ENCODE assay signal across 8 cellular contexts in genomic region chr15:50355980-50356379, GRCh38. TPM values are rescaled to one million over a fixed set of nuclear protein-coding genes. Genes with fewer than 3 reads are reported as not detected.
DNase-seq lines count a peak whose midpoint lies in the region; ATAC-seq and TF ChIP-seq lines count a peak whose summit lies in the region.

No MANE protein-coding gene starts in this region.

- ATAC-seq in activated CD8-positive, alpha-beta T cell treated with anti-CD3 and anti-CD28 coated beads, Interleukin-2, amount 10 ng/mL, durations not matched to agents 7 days and 5 days = no peak
- ATAC-seq in GM18909 (IDR thresholded peaks at IDR 0.05; ENCODE audit: poor library complexity, unreplicated experiment) (no peak), HG03175 (IDR thresholded peaks at IDR 0.05; ENCODE audit: unreplicated experiment) (no peak)

- H3K27me3 ChIP-seq in iPS-18a (ENCODE audit: control insufficient read depth, insufficient read depth, low read length) (no peaks in the 10 kb centered on the region), stomach (no peaks in the 10 kb centered on the region)

- no peak for TF ChIP-seq EP300 in stomach (IDR thresholded peaks at IDR 0.05)

- TF ChIP-seq POLR2A in stomach (IDR thresholded peaks at IDR 0.05) = no peak

- no peaks in the 10 kb centered on the region for H3K9me3 ChIP-seq in iPS-18a (ENCODE audit: control insufficient read depth, low read depth, low read length)
- H3K9me3 ChIP-seq in stomach = no peaks in the 10 kb centered on the region

- H3K4me1 Mint-ChIP-seq in activated CD8-positive, alpha-beta T cell treated with anti-CD3 and anti-CD28 coated beads, Interleukin-2, amount 10 ng/mL, durations not matched to agents 7 days and 5 days (ENCODE audit: low read depth) = peaks cover 29% of the 10 kb centered on the region

- H3K9ac ChIP-seq in iPS-18a (ENCODE audit: low read length) = peak overlapping the region; percentile 100

- H3K27me3 Mint-ChIP-seq in activated CD8-positive, alpha-beta T cell treated with anti-CD3 and anti-CD28 coated beads, Interleukin-2, amount 10 ng/mL, durations not matched to agents 7 days and 5 days (ENCODE audit: low read depth) = no peaks in the 10 kb centered on the region

- 4 to 12% (median 8%) methylated on average over 2 of the region's 2 CpGs for WGBS in stomach, 5 donors

- H3K27ac Mint-ChIP-seq in activated CD8-positive, alpha-beta T cell treated with anti-CD3 and anti-CD28 coated beads, Interleukin-2, amount 10 ng/mL, durations not matched to agents 7 days and 5 days = peak overlapping the region; percentile 98

- CTCF ChIA-PET in activated CD8-positive, alpha-beta T cell treated with anti-CD3 and anti-CD28 coated beads, Interleukin-2, amount 10 ng/mL, durations not matched to agents 7 days and 5 days (lab: Charles Lee) = interaction anchor here (0.9 to 2.1 kb wide), 9 partner anchors 17 to 553 kb away, joined by 3 to 8 read pairs (median 4); partner anchors contain the start of gene SLC27A2

- H3K9me3 Mint-ChIP-seq in activated CD8-positive, alpha-beta T cell treated with anti-CD3 and anti-CD28 coated beads, Interleukin-2, amount 10 ng/mL, durations not matched to agents 7 days and 5 days (ENCODE audit: insufficient read depth) = no peaks in the 10 kb centered on the region

- H3K4me3 Mint-ChIP-seq in activated CD8-positive, alpha-beta T cell treated with anti-CD3 and anti-CD28 coated beads, Interleukin-2, amount 10 ng/mL, durations not matched to agents 7 days and 5 days = peak overlapping the region; percentile 85

- DNase-seq in NCI-H82 (lab: John Stamatoyannopoulos, UW) (peak; percentile 47), NCI-H82 treated with DMSO at 0.1 percent for 48 hours (lab: John Stamatoyannopoulos, UW; ENCODE audit: unreplicated experiment) (no peak), stomach (no peak), amniotic stem cell (lab: John Stamatoyannopoulos, UW) (no peak)
- DNase-seq in activated CD8-positive, alpha-beta T cell treated with anti-CD3 and anti-CD28 coated beads, Interleukin-2, amount 10 ng/mL, durations not matched to agents 7 days and 5 days = no peak

- H3K27ac ChIP-seq in iPS-18a (ENCODE audit: low read length) = peak overlapping the region; percentile 98
- H3K27ac ChIP-seq in stomach = peak overlapping the region in 4 of 5 donors; percentile 99 to 100 (median 100)

- H3K36me3 ChIP-seq in iPS-18a (ENCODE audit: control insufficient read depth, low read depth, low read length) (peaks cover 11% of the 10 kb centered on the region), stomach (peaks cover 0 to 23% (median 17%) of the 10 kb centered on the region in 4 donors)

- peaks cover 61% of the 10 kb centered on the region for H3K36me3 Mint-ChIP-seq in activated CD8-positive, alpha-beta T cell treated with anti-CD3 and anti-CD28 coated beads, Interleukin-2, amount 10 ng/mL, durations not matched to agents 7 days and 5 days (ENCODE audit: low read depth)

- intact Hi-C loops in stomach (cut with DNase I; ENCODE audit: low total_unique reads) = no loop called here

- POLR2A ChIA-PET in activated CD8-positive, alpha-beta T cell treated with anti-CD3 and anti-CD28 coated beads, Interleukin-2, amount 10 ng/mL, durations not matched to agents 7 days and 5 days (lab: Charles Lee) = interaction anchor here (0.6 to 4.8 kb wide), 32 partner anchors 8 to 1468 kb away, joined by 3 to 60 read pairs (median 5); partner anchors contain the start of genes AP4E1, DTWD1, FAM227B and SPPL2A

- peak overlapping the region; percentile 99 for H3K4me3 ChIP-seq in iPS-18a (ENCODE audit: low read length)
- peak overlapping the region; percentile 89 to 99 (median 98) for H3K4me3 ChIP-seq in stomach

- H3K4me1 ChIP-seq in iPS-18a (ENCODE audit: control insufficient read depth, low read depth, low read length) (peaks cover 20% of the 10 kb centered on the region), stomach (peaks cover 16 to 44% (median 40%) of the 10 kb centered on the region in 4 donors)

- no peak for TF ChIP-seq CTCF in stomach (IDR thresholded peaks at IDR 0.05)

RNA-seq across cellular contexts. Expression of gene GABPB1, which starts 1.0 kb away (rescaled TPM):
- total RNA-seq in activated CD8-positive, alpha-beta T cell treated with anti-CD3 and anti-CD28 coated beads, Interleukin-2, amount 10 ng/mL, durations not matched to agents 7 days and 5 days = 10 to 100 TPM; 33.5 to 35.2 TPM
- total RNA-seq in stomach = 10 to 100 TPM in 4 of 5 donors, 1 to 10 TPM in 1; 4.1 to 94.6 (median 33.4) TPM
- 1 to 10 TPM; 5.8 to 7.5 (median 6.4) TPM for polyA plus RNA-seq in stomach
